ENCODE assay signal across 1 cellular context in genomic region chr10:69014171-69014570, GRCh38.
TF ChIP-seq lines count a peak whose summit lies in the region.

No MANE protein-coding gene starts in this region.

TF ChIP-seq in GM23338, 12 proteins besides CTCF, POLR2A, EP300 and RAD21 (continued from another document):
- no peak for TF ChIP-seq ZNF462 (CRISPR knock-in tag; IDR thresholded peaks at IDR 0.05)
- no peak for TF ChIP-seq ZNF114 (CRISPR knock-in tag; IDR thresholded peaks at IDR 0.05)
- no peak for TF ChIP-seq POLR2AphosphoS5 (IDR thresholded peaks at IDR 0.05; ENCODE audit: low read depth)
- no peak for TF ChIP-seq EZH2 (IDR thresholded peaks at IDR 0.05; ENCODE audit: low read depth, unreplicated experiment)
- no peak for TF ChIP-seq CREB1 (CRISPR knock-in tag; IDR thresholded peaks at IDR 0.05; ENCODE audit: low read depth)
- TF ChIP-seq REST (IDR thresholded peaks at IDR 0.05; ENCODE audit: unreplicated experiment), result no peak
- no peak for TF ChIP-seq STAT1 (IDR thresholded peaks at IDR 0.05; ENCODE audit: unreplicated experiment)
- no peak for TF ChIP-seq EZH2phosphoT487 (IDR thresholded peaks at IDR 0.05; ENCODE audit: unreplicated experiment)
- TF ChIP-seq JUNB (IDR thresholded peaks at IDR 0.05; ENCODE audit: unreplicated experiment), result no peak
